21 cellular contexts compared by ENCODE assay signal in genomic region chr7:150308575-150308974, GRCh38. TPM values are rescaled to one million over a fixed set of nuclear protein-coding genes. Genes with fewer than 3 reads are reported as not detected.
"Had no signal": no experiment of that assay in that cellular context is flagged by ENCODE, and none has a peak within 500 bp of the region (broad histone marks: within the 10 kb centered on the region; RNA-seq: fewer than 3 reads in every experiment).

No MANE protein-coding gene starts in this region.

- H3K27ac Mint-ChIP-seq: memory B cell; natural killer cell treated with Interleukin-12 subunit alpha and Interleukin-12 subunit beta and Interleukin-15 and Interleukin-18, amount 100 ng/mL, for 72 hours; progenitor cell of endocrine pancreas; type B pancreatic cell had no signal

- DNase-seq: cortex of kidney; dorsolateral prefrontal cortex; effector CD8-positive, alpha-beta T cell; heart left ventricle; hippocampal formation; left colon; midbrain; nucleus accumbens; ovary; right cardiac atrium; small intestine; stimulated activated CD4-positive, alpha-beta T cell treated with anti-CD3 and anti-CD28 coated beads, Interleukin-12 subunit alpha, Interleukin-12 subunit beta, amount 100 ng/mL, for 4 hours; stimulated activated naive CD4-positive, alpha-beta T cell treated with Interleukin-2 at 50 U/mL for 16 hours had no signal

- H3K4me3 Mint-ChIP-seq: memory B cell; natural killer cell treated with Interleukin-12 subunit alpha and Interleukin-12 subunit beta and Interleukin-15 and Interleukin-18, amount 100 ng/mL, for 72 hours; neural progenitor cell; type B pancreatic cell had no signal

- H3K36me3 ChIP-seq: heart left ventricle, neural progenitor cell, ovary, vagina had no signal

- H3K4me1 Mint-ChIP-seq: memory B cell had no signal

- H3K27me3 ChIP-seq: dorsolateral prefrontal cortex, heart left ventricle, ovary, vagina had no signal

- H3K27me3 Mint-ChIP-seq: memory B cell; natural killer cell treated with Interleukin-12 subunit alpha and Interleukin-12 subunit beta and Interleukin-15 and Interleukin-18, amount 100 ng/mL, for 72 hours; type B pancreatic cell had no signal

- H3K9me3 Mint-ChIP-seq: natural killer cell treated with Interleukin-12 subunit alpha and Interleukin-12 subunit beta and Interleukin-15 and Interleukin-18, amount 100 ng/mL, for 72 hours; neural progenitor cell; type B pancreatic cell had no signal

- FAIRE-seq: frontal cortex, small intestine had no signal

- H3K9me3 ChIP-seq: heart left ventricle, ovary, vagina had no signal

- H3K36me3 Mint-ChIP-seq: natural killer cell treated with Interleukin-12 subunit alpha and Interleukin-12 subunit beta and Interleukin-15 and Interleukin-18, amount 100 ng/mL, for 72 hours; neural progenitor cell; type B pancreatic cell had no signal

- H3K27ac ChIP-seq: dorsolateral prefrontal cortex, heart left ventricle, neural progenitor cell, ovary, vagina had no signal

- H3K4me3 ChIP-seq: dorsolateral prefrontal cortex, heart left ventricle, neural progenitor cell, ovary, vagina had no signal

- ATAC-seq: heart left ventricle; left colon; natural killer cell treated with Interleukin-12 subunit alpha and Interleukin-12 subunit beta and Interleukin-15 and Interleukin-18, amount 100 ng/mL, for 72 hours; right cardiac atrium had no signal

- H3K4me1 ChIP-seq: heart left ventricle, neural progenitor cell, vagina had no signal

RNA-seq across cellular contexts. Expression of gene RARRES2, which starts 32.9 kb away (rescaled TPM):
- total RNA-seq: glomerular endothelial cell; natural killer cell treated with Interleukin-12 subunit alpha and Interleukin-12 subunit beta and Interleukin-15 and Interleukin-18, amount 100 ng/mL, for 72 hours had no signal
